In the genomic region with DNA sequence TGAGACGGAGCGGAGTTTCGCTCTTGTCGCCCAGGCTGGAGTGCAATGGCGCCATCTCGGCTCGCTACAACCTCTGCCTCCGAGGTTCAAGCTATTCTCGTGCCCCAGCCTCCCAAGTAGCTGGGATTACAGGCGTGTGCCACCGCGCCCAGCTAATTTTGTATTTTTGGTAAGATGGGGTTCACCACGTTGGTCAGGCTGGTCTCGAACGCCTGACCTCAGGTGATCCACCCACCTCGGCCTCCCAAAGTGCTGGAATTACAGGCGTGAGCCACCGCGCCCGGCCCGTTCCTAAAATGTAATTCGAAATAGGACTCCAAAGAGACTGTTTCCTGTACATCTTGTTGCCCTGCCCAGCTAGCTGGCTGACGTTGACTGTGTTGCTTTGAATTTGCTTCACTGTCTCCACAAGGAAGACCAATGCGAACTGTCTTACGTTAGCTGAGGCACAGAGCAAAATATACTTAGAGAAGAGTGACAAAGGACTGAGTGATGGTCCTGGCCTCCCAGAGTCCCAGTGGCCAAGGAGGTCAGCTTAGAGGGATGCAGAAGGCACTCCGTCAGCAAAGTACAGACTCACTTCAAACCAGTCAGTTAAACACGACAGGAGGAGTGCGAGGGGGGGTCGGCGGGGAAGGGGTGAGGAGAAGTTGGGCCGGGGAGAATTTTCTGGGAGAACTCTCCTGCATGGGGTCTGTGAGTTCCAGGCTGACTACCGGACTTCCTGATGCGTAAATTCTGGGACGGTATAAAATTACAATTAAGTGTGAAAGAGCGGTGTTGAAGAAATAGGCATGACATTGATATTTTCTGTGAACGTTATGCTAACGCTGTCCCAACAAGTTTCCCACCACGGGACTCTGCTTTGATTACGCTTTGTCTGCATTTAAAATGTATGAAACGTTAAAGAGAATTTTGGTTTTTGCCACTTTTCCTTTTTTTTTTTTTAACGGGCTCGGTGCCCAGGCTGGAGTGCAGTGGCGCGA, we compare ENCODE assay signal across 9 cellular contexts. TPM values are rescaled to one million over a fixed set of nuclear protein-coding genes. Genes with fewer than 3 reads are reported as not detected.
DNase-seq lines count a peak whose midpoint lies in the region; ATAC-seq and TF ChIP-seq lines count a peak whose summit lies in the region.
"Had no signal": no experiment of that assay in that cellular context is flagged by ENCODE, and none has a peak within 500 bp of the region (broad histone marks: within the 10 kb centered on the region; RNA-seq: fewer than 3 reads in every experiment).

No MANE protein-coding gene starts in this region.

- H3K4me3 ChIP-seq in iPS DF 6.9 (ENCODE audit: low read length), result peak overlapping the region; percentile 27; the same call in 1 of the 2 replicates
- H3K4me3 ChIP-seq in thymus (ENCODE audit: low read length), result peak overlapping the region; percentile 51

- peaks cover 46% of the 10 kb centered on the region for H3K4me1 Mint-ChIP-seq in activated CD8-positive, alpha-beta memory T cell treated with anti-CD3 and anti-CD28 coated beads, Interleukin-2, amount 10 ng/mL, durations not matched to agents 7 days and 5 days
- H3K4me1 Mint-ChIP-seq in activated B cell treated with CpG ODN at 0.5 μM for 24 hours, result peaks cover 31% of the 10 kb centered on the region

- peak; percentile 68 for DNase-seq in activated CD8-positive, alpha-beta memory T cell treated with anti-CD3 and anti-CD28 coated beads, Interleukin-2, amount 10 ng/mL, durations not matched to agents 7 days and 5 days
- no peak for DNase-seq in activated CD8-positive, alpha-beta memory T cell treated with anti-CD3 and anti-CD28 coated beads, Interleukin-2, amount 50 U/mL, for 48 hours
- DNase-seq in activated B cell treated with CpG ODN at 0.5 μM for 24 hours (no peak), iPS DF 6.9 (ENCODE audit: low read depth, low spot score) (no peak), GM13977 (ENCODE audit: low spot score) (no peak), anterior cingulate cortex (lab: John Stamatoyannopoulos, UW) (no peak)
- DNase-seq in stimulated activated CD4-positive, alpha-beta T cell treated with anti-CD3 and anti-CD28 coated beads, Interleukin-12 subunit alpha, Interleukin-12 subunit beta, amount 100 ng/mL, for 4 hours, result no peak
- DNase-seq: NCI-H526 had no signal

- no peak for TF ChIP-seq CTCF in activated B cell treated with CpG ODN at 0.5 μM for 24 hours (IDR thresholded peaks at IDR 0.05)
- TF ChIP-seq CTCF in GM13977 (IDR thresholded peaks at IDR 0.05; ENCODE audit: extremely low read depth, insufficient read depth, missing control alignments), result no peak

- H3K27ac Mint-ChIP-seq in activated CD8-positive, alpha-beta memory T cell treated with anti-CD3 and anti-CD28 coated beads, Interleukin-2, amount 10 ng/mL, durations not matched to agents 7 days and 5 days, result peak overlapping the region; percentile 66
- H3K27ac Mint-ChIP-seq in activated B cell treated with CpG ODN at 0.5 μM for 24 hours, result peak overlapping the region; percentile 37

- intact Hi-C loops in activated B cell treated with CpG ODN at 0.5 μM for 24 hours (cut with micrococcal nuclease), result no loop called here

- H3K36me3 ChIP-seq in iPS DF 6.9 (ENCODE audit: control insufficient read depth, insufficient read depth, low read length), result no peaks in the 10 kb centered on the region
- no peaks in the 10 kb centered on the region for H3K36me3 ChIP-seq in thymus (ENCODE audit: control insufficient read depth, insufficient read depth)

- peak; percentile 16 for ATAC-seq in activated CD8-positive, alpha-beta memory T cell treated with anti-CD3 and anti-CD28 coated beads, Interleukin-2, amount 10 ng/mL, durations not matched to agents 7 days and 5 days
- no peak for ATAC-seq in activated B cell treated with CpG ODN at 0.5 μM for 24 hours (ENCODE audit: low read depth)

- H3K4me1 ChIP-seq in iPS DF 6.9 (ENCODE audit: control insufficient read depth, insufficient read depth, low read length) (no peaks in the 10 kb centered on the region; the same call in 1 of the 2 replicates), thymus (ENCODE audit: control insufficient read depth, insufficient read depth, low read length) (peaks cover 18% of the 10 kb centered on the region)

- no peaks in the 10 kb centered on the region for H3K9me3 ChIP-seq in iPS DF 6.9 (ENCODE audit: control insufficient read depth, insufficient read depth, low read length)
- H3K9me3 ChIP-seq in thymus (ENCODE audit: control insufficient read depth), result no peaks in the 10 kb centered on the region

- POLR2A ChIA-PET in activated B cell treated with CpG ODN at 0.5 μM for 24 hours (lab: Charles Lee), result interaction anchor here (0.5 to 2.4 kb wide), 6 partner anchors 9 to 71 kb away, joined by 3 to 21 read pairs (median 6); a partner anchor contains a TSS

- H3K27me3 ChIP-seq in iPS DF 6.9 (ENCODE audit: control insufficient read depth, insufficient read depth, low read length), result no peaks in the 10 kb centered on the region
- peaks cover 7% of the 10 kb centered on the region for H3K27me3 ChIP-seq in thymus (ENCODE audit: control insufficient read depth, insufficient read depth)

- no peaks in the 10 kb centered on the region for H3K9me3 Mint-ChIP-seq in activated CD8-positive, alpha-beta memory T cell treated with anti-CD3 and anti-CD28 coated beads, Interleukin-2, amount 10 ng/mL, durations not matched to agents 7 days and 5 days (ENCODE audit: low read depth)
- H3K9me3 Mint-ChIP-seq in activated B cell treated with CpG ODN at 0.5 μM for 24 hours, result no peaks in the 10 kb centered on the region

- H3K36me3 Mint-ChIP-seq in activated CD8-positive, alpha-beta memory T cell treated with anti-CD3 and anti-CD28 coated beads, Interleukin-2, amount 10 ng/mL, durations not matched to agents 7 days and 5 days, result peaks cover 2% of the 10 kb centered on the region
- H3K36me3 Mint-ChIP-seq in activated B cell treated with CpG ODN at 0.5 μM for 24 hours (ENCODE audit: low read depth), result peaks cover 5% of the 10 kb centered on the region

- H3K27ac ChIP-seq in iPS DF 6.9 (ENCODE audit: low read length) (no peak overlapping the region), thymus (ENCODE audit: low read depth) (peak overlapping the region; percentile 22)

- WGBS in iPS DF 6.9 (ENCODE audit: insufficient coverage, insufficient read length), result no CpG with 5 or more reads among the region's 44 CpGs
- WGBS in thymus, result 19% methylated on average over 44 of the region's 44 CpGs

- peaks cover 5% of the 10 kb centered on the region for H3K27me3 Mint-ChIP-seq in activated CD8-positive, alpha-beta memory T cell treated with anti-CD3 and anti-CD28 coated beads, Interleukin-2, amount 10 ng/mL, durations not matched to agents 7 days and 5 days
- H3K27me3 Mint-ChIP-seq in activated B cell treated with CpG ODN at 0.5 μM for 24 hours, result peaks cover 3% of the 10 kb centered on the region

- peak overlapping the region; percentile 78 for H3K4me3 Mint-ChIP-seq in activated CD8-positive, alpha-beta memory T cell treated with anti-CD3 and anti-CD28 coated beads, Interleukin-2, amount 10 ng/mL, durations not matched to agents 7 days and 5 days
- peak overlapping the region; percentile 93 for H3K4me3 Mint-ChIP-seq in activated B cell treated with CpG ODN at 0.5 μM for 24 hours

- in situ Hi-C loops in GM13977 (cut with MboI; ENCODE audit: low pct_unique_long_range_greater_than_20kb, low sequenced_read_pairs, unreplicated experiment), result no loop called here

- CTCF ChIA-PET in activated CD8-positive, alpha-beta memory T cell treated with anti-CD3 and anti-CD28 coated beads, Interleukin-2, amount 10 ng/mL, durations not matched to agents 7 days and 5 days (lab: Charles Lee), result interaction anchor here (1.1 to 1.4 kb wide), 3 partner anchors 9 to 28 kb away, joined by 3 to 15 read pairs (median 3); no protein-coding TSS in a partner anchor
- CTCF ChIA-PET in activated B cell treated with CpG ODN at 0.5 μM for 24 hours (lab: Charles Lee), result interaction anchor here (1.3 kb wide), 1 partner anchor 8 kb away, joined by 5 read pairs; no protein-coding TSS in a partner anchor

RNA-seq across cellular contexts. Expression of a gene that starts 6.8 kb away (rescaled TPM):
- total RNA-seq in activated CD8-positive, alpha-beta memory T cell treated with anti-CD3 and anti-CD28 coated beads, Interleukin-2, amount 10 ng/mL, durations not matched to agents 7 days and 5 days, result 10 to 100 TPM; 40.7 to 44.9 TPM
- 34.9 and 39.6 TPM in 2 replicates for total RNA-seq in activated B cell treated with CpG ODN at 0.5 μM for 24 hours
- polyA plus RNA-seq in thymus, result 25.8 TPM

RNA-seq across cellular contexts. Expression of a gene that starts 11.3 kb away (rescaled TPM):
- 1 to 10 TPM; 1.6 to 1.7 TPM for total RNA-seq in activated CD8-positive, alpha-beta memory T cell treated with anti-CD3 and anti-CD28 coated beads, Interleukin-2, amount 10 ng/mL, durations not matched to agents 7 days and 5 days
- 0.32 and 0.51 TPM in 2 replicates for total RNA-seq in activated B cell treated with CpG ODN at 0.5 μM for 24 hours
- polyA plus RNA-seq in thymus, result 5.3 TPM

RNA-seq across cellular contexts. Expression of a gene that starts 27.4 kb away (rescaled TPM):
- 1,000 to 10,000 TPM; 1,565 to 1,861 TPM for total RNA-seq in activated CD8-positive, alpha-beta memory T cell treated with anti-CD3 and anti-CD28 coated beads, Interleukin-2, amount 10 ng/mL, durations not matched to agents 7 days and 5 days
- total RNA-seq in activated B cell treated with CpG ODN at 0.5 μM for 24 hours, result 2,528 and 2,812 TPM in 2 replicates
- 2,214 TPM for polyA plus RNA-seq in thymus

RNA-seq across cellular contexts. Expression of a gene that starts 44.7 kb away (rescaled TPM):
- total RNA-seq in activated CD8-positive, alpha-beta memory T cell treated with anti-CD3 and anti-CD28 coated beads, Interleukin-2, amount 10 ng/mL, durations not matched to agents 7 days and 5 days, result 10 to 100 TPM; 20.0 to 26.2 TPM
- 30.9 and 36.9 TPM in 2 replicates for total RNA-seq in activated B cell treated with CpG ODN at 0.5 μM for 24 hours
- 35.2 TPM for polyA plus RNA-seq in thymus
